ENCODE assay signal across 21 cellular contexts in the genomic region with DNA sequence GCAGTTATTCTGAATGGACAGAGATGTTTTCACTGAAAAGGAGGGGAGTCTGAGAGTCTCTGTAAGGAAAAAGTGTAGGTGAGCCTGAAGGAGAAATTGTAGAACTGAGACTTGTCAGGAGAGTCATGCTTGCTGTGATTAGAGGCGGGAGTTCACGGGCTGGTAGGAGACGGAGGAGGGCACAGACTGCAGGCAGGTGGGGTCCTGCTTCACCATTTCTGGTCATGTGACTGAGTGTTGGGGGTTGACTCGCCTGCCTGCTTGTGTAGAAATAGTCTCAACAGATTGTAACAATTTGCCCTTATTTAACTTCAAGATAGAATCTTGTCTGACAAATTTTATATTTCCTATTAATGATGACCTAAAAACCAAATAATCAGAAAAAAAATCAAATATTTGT.
"Had no signal": no experiment of that assay in that cellular context is flagged by ENCODE, and none has a peak within 500 bp of the region (broad histone marks: within the 10 kb centered on the region; RNA-seq: fewer than 3 reads in every experiment).

No MANE protein-coding gene starts in this region.

- H3K4me1 ChIP-seq: colonic mucosa, foreskin keratinocyte, transverse colon, uterus had no signal

- H3K4me3 ChIP-seq: colonic mucosa, suprapubic skin, transverse colon, uterus had no signal

- H3K27me3 Mint-ChIP-seq: activated naive CD8-positive, alpha-beta T cell treated with anti-CD3 and anti-CD28 coated beads, Interleukin-2, amount 50 U/mL, for 24 hours had no signal

- FAIRE-seq: keratinocyte had no signal

- H3K4me3 Mint-ChIP-seq: activated naive CD8-positive, alpha-beta T cell treated with anti-CD3 and anti-CD28 coated beads, Interleukin-2, amount 50 U/mL, for 24 hours; nephron progenitor cell had no signal

- H3K9me3 ChIP-seq: colonic mucosa, suprapubic skin, transverse colon, uterus had no signal

- H3K27ac ChIP-seq: brain microvascular endothelial cell, colonic mucosa, foreskin keratinocyte, suprapubic skin, transverse colon, uterus had no signal

- H3K9me3 Mint-ChIP-seq: activated naive CD8-positive, alpha-beta T cell treated with anti-CD3 and anti-CD28 coated beads, Interleukin-2, amount 50 U/mL, for 24 hours; activated T-helper 2 cell treated with anti-CD3 and anti-CD28 coated beads, Interferon-gamma antibody, Interleukin-2, Interleukin-4, amounts not matched to agents 10 μg/mL and 5 μg/mL and 100 μg/mL, durations not matched to agents 14 hours and 24 hours and 36 hours; nephron progenitor cell had no signal

- H3K36me3 ChIP-seq: uterus had no signal

- H3K27me3 ChIP-seq: brain microvascular endothelial cell, colonic mucosa, foreskin keratinocyte, suprapubic skin, transverse colon, uterus had no signal

- DNase-seq: activated CD4-positive, alpha-beta T cell treated with anti-CD3 and anti-CD28 coated beads, Interleukin-2, amount 50 U/mL, for 4 hours; activated naive CD4-positive, alpha-beta T cell treated with Interleukin-2 at 50 U/mL for 16 hours; activated naive CD8-positive, alpha-beta T cell treated with anti-CD3 and anti-CD28 coated beads, Interleukin-2, amount 50 U/mL, for 24 hours; activated T-cell treated with anti-CD3 and anti-CD28 coated beads for 4 hours; anterior cingulate cortex; brain microvascular endothelial cell; central memory CD4-positive, alpha-beta T cell; colonic mucosa; foreskin keratinocyte; glutamatergic neuron; nephron progenitor cell; stimulated activated CD4-positive, alpha-beta T cell treated with anti-CD3 and anti-CD28 coated beads, Interleukin-12 subunit alpha, Interleukin-12 subunit beta, amount 100 ng/mL, for 4 hours; stimulated activated CD4-positive, alpha-beta T cell treated with anti-CD3 and anti-CD28 coated beads, Interleukin-1b, Interleukin-23, amount 100 ng/mL, for 48 hours; stimulated activated CD8-positive, alpha-beta memory T cell treated with anti-CD3 and anti-CD28 coated beads, Interleukin-4, amount 100 ng/mL, for 48 hours; stimulated activated naive CD4-positive, alpha-beta T cell; T-helper 9 cell; transverse colon; uterus had no signal

- H3K4me1 Mint-ChIP-seq: activated naive CD8-positive, alpha-beta T cell treated with anti-CD3 and anti-CD28 coated beads, Interleukin-2, amount 50 U/mL, for 24 hours had no signal

- H3K27ac Mint-ChIP-seq: activated naive CD8-positive, alpha-beta T cell treated with anti-CD3 and anti-CD28 coated beads, Interleukin-2, amount 50 U/mL, for 24 hours; nephron progenitor cell had no signal
